In genomic region chr6:28758046-28758817, GRCh38 we compare ENCODE assay signal across 1 cellular context.
TF ChIP-seq lines count a peak whose summit lies in the region.

No MANE protein-coding gene starts in this region.

TF ChIP-seq in HepG2, 621 proteins besides CTCF, POLR2A, EP300 and RAD21 (continued from another document and continues in another):
- TF ChIP-seq ZBTB49 (CRISPR knock-in tag; IDR thresholded peaks at IDR 0.05; ENCODE audit: borderline replicate concordance): no peak
- no peak; the same call in 1 of the 2 replicates for TF ChIP-seq ZNF512 (CRISPR knock-in tag; IDR thresholded peaks at IDR 0.05)
- no peak for TF ChIP-seq ZNF451 (CRISPR knock-in tag; IDR thresholded peaks at IDR 0.05)
- TF ChIP-seq HNRNPH1 (optimal IDR thresholded peaks at IDR 0.05; ENCODE audit: low read depth, low read length): no peak
- TF ChIP-seq IRF2 (CRISPR knock-in tag; IDR thresholded peaks at IDR 0.05): peak; percentile 91
- TF ChIP-seq ZNF142 (CRISPR knock-in tag; IDR thresholded peaks at IDR 0.05): no peak
- TF ChIP-seq SATB2 (CRISPR knock-in tag; IDR thresholded peaks at IDR 0.05): no peak
- TF ChIP-seq ZBTB25 (CRISPR knock-in tag; IDR thresholded peaks at IDR 0.05): peak; percentile 79
- no peak for TF ChIP-seq PPARG (CRISPR knock-in tag; conservative IDR thresholded peaks at IDR 0.05)
- TF ChIP-seq REPIN1 (CRISPR knock-in tag; IDR thresholded peaks at IDR 0.05; ENCODE audit: borderline replicate concordance, low read depth): peak; percentile 20; the same call in 1 of the 2 replicates
- TF ChIP-seq MTF2 (CRISPR knock-in tag; IDR thresholded peaks at IDR 0.05; ENCODE audit: borderline replicate concordance): no peak
- TF ChIP-seq RNF2 (conservative IDR thresholded peaks at IDR 0.05; ENCODE audit: low read depth): peak; percentile 75; the same call in 1 of the 2 replicates
- TF ChIP-seq TBX3 (IDR thresholded peaks at IDR 0.05; ENCODE audit: borderline replicate concordance): 0 out of 2 replicates have a peak, but pooled peaks have one; percentile 31
- TF ChIP-seq ZNF33A (CRISPR knock-in tag; IDR thresholded peaks at IDR 0.05; ENCODE audit: borderline replicate concordance): no peak
- peak; percentile 54; the same call in 1 of the 2 replicates for TF ChIP-seq MIER3 (CRISPR knock-in tag; IDR thresholded peaks at IDR 0.05; ENCODE audit: borderline replicate concordance)
- 0 out of 2 replicates have a peak, but pooled peaks have one; percentile 29 for TF ChIP-seq ZNF275 (CRISPR knock-in tag; IDR thresholded peaks at IDR 0.05; ENCODE audit: borderline replicate concordance)
- no peak for TF ChIP-seq ZFP36L2 (CRISPR knock-in tag; IDR thresholded peaks at IDR 0.05)
- TF ChIP-seq SALL2 (CRISPR knock-in tag; IDR thresholded peaks at IDR 0.05): 0 out of 2 replicates have a peak, but pooled peaks have one; percentile 9
- TF ChIP-seq PRMT3 (CRISPR knock-in tag; IDR thresholded peaks at IDR 0.05; ENCODE audit: borderline replicate concordance, low read depth): no peak
- TF ChIP-seq TFDP2 (CRISPR knock-in tag; IDR thresholded peaks at IDR 0.05): peak; percentile 33; the same call in 1 of the 2 replicates
- TF ChIP-seq ZFP90 (CRISPR knock-in tag; IDR thresholded peaks at IDR 0.05; ENCODE audit: borderline replicate concordance): 0 out of 2 replicates have a peak, but pooled peaks have one; percentile 47
- TF ChIP-seq SP4 (CRISPR knock-in tag; IDR thresholded peaks at IDR 0.05): no peak
- 0 out of 2 replicates have a peak, but pooled peaks have one; percentile 47 for TF ChIP-seq TSC22D2 (CRISPR knock-in tag; IDR thresholded peaks at IDR 0.05; ENCODE audit: borderline replicate concordance)
- TF ChIP-seq HNRNPUL1 (IDR thresholded peaks at IDR 0.05; ENCODE audit: low read depth, low read length): no peak
- no peak for TF ChIP-seq THAP8 (CRISPR knock-in tag; IDR thresholded peaks at IDR 0.05; ENCODE audit: borderline replicate concordance)
- TF ChIP-seq ZNF512B (CRISPR knock-in tag; IDR thresholded peaks at IDR 0.05; ENCODE audit: borderline replicate concordance): no peak
- no peak for TF ChIP-seq GTF2F1 (IDR thresholded peaks at IDR 0.05; ENCODE audit: low read length)
- TF ChIP-seq FOSL1 (CRISPR knock-in tag; IDR thresholded peaks at IDR 0.05; ENCODE audit: borderline replicate concordance): no peak
- no peak for TF ChIP-seq ZSCAN21 (CRISPR knock-in tag; IDR thresholded peaks at IDR 0.05; ENCODE audit: borderline replicate concordance)
- no peak; the same call in 1 of the 2 replicates for TF ChIP-seq ZNF564 (CRISPR knock-in tag; IDR thresholded peaks at IDR 0.05)
- no peak for TF ChIP-seq FOXK2 (IDR thresholded peaks at IDR 0.05)
- TF ChIP-seq ZXDC (CRISPR knock-in tag; IDR thresholded peaks at IDR 0.05): no peak
- TF ChIP-seq ZFP1 (CRISPR knock-in tag; IDR thresholded peaks at IDR 0.05): peak; percentile 55; the same call in 1 of the 2 replicates
- no peak for TF ChIP-seq ZNF225 (CRISPR knock-in tag; IDR thresholded peaks at IDR 0.05)
- no peak for TF ChIP-seq ZNF788 (CRISPR knock-in tag; IDR thresholded peaks at IDR 0.05; ENCODE audit: borderline replicate concordance)
- TF ChIP-seq NR2F6 (IDR thresholded peaks at IDR 0.05): no peak
- TF ChIP-seq NR2F6 (CRISPR knock-in tag; IDR thresholded peaks at IDR 0.05): no peak
